19 cellular contexts compared by ENCODE assay signal in genomic region chr6:105804000-105804399, GRCh38.
DNase-seq lines count a peak whose midpoint lies in the region; ATAC-seq, FAIRE-seq and TF ChIP-seq lines count a peak whose summit lies in the region.
"Had no signal": no experiment of that assay in that cellular context is flagged by ENCODE, and none has a peak within 500 bp of the region (broad histone marks: within the 10 kb centered on the region; RNA-seq: fewer than 3 reads in every experiment).

No MANE protein-coding gene starts in this region.

- peaks cover 18% of the 10 kb centered on the region for H3K4me1 ChIP-seq in A549
- peaks cover 27% of the 10 kb centered on the region for H3K4me1 ChIP-seq in Loucy (ENCODE audit: insufficient read depth, low read length, poor library complexity, severe bottlenecking)
- peaks cover 37% of the 10 kb centered on the region for H3K4me1 ChIP-seq in osteoblast (ENCODE audit: insufficient read depth, low read length)

- H3K4me1 Mint-ChIP-seq in activated T-helper 1 cell treated with anti-CD3 and anti-CD28 coated beads, Interleukin-12 subunit alpha, Interleukin-12 subunit beta, Interleukin-2, Interleukin-4 antibody, amounts not matched to agents 30 ng/mL and 10 ng/mL and 1 ng/mL, durations not matched to agents 14 hours and 24 hours and 36 hours (ENCODE audit: low read depth) = peaks cover 46% of the 10 kb centered on the region

- ATAC-seq in A549 = no peak

- no peaks in the 10 kb centered on the region for H3K36me3 ChIP-seq in Loucy (ENCODE audit: insufficient read depth, low read length)
- H3K36me3 ChIP-seq in osteoblast (ENCODE audit: insufficient read depth, low read length) = no peaks in the 10 kb centered on the region
- H3K36me3 ChIP-seq: BLaER1 treated with 17β-estradiol and CSF1 and Interleukin-3, amounts not matched to agents 10 nM and 100 nM had no signal

- no peaks in the 10 kb centered on the region for H3F3A ChIP-seq in Loucy (ENCODE audit: low read depth)

- H2AFZ ChIP-seq in Loucy (ENCODE audit: low read length) (peak overlapping the region; percentile 47; the same call in 1 of the 2 replicates), osteoblast (ENCODE audit: low read length) (no peak overlapping the region)

- peaks cover 11% of the 10 kb centered on the region for H3K36me3 Mint-ChIP-seq in activated T-helper 1 cell treated with anti-CD3 and anti-CD28 coated beads, Interleukin-12 subunit alpha, Interleukin-12 subunit beta, Interleukin-2, Interleukin-4 antibody, amounts not matched to agents 30 ng/mL and 10 ng/mL and 1 ng/mL, durations not matched to agents 14 hours and 24 hours and 36 hours (ENCODE audit: low read depth)

- no peak for TF ChIP-seq POLR2A in A549 (IDR thresholded peaks at IDR 0.05; ENCODE audit: low read length)

- H3K4me2 ChIP-seq in A549 (no peak overlapping the region), Loucy (ENCODE audit: low read depth, low read length, poor library complexity, severe bottlenecking) (no peak overlapping the region), osteoblast (ENCODE audit: insufficient read depth, low read length) (peak overlapping the region; percentile 7)

- TF ChIP-seq CTCF in A549 (IDR thresholded peaks at IDR 0.05) = no peak
- no peak for TF ChIP-seq CTCF in Loucy (conservative IDR thresholded peaks at IDR 0.05; ENCODE audit: low read length)
- no peak for TF ChIP-seq CTCF in osteoblast (IDR thresholded peaks at IDR 0.05; ENCODE audit: extremely low read depth, low read depth, low read length)

- peaks cover 20% of the 10 kb centered on the region for H3K9me3 Mint-ChIP-seq in activated T-helper 1 cell treated with anti-CD3 and anti-CD28 coated beads, Interleukin-12 subunit alpha, Interleukin-12 subunit beta, Interleukin-2, Interleukin-4 antibody, amounts not matched to agents 30 ng/mL and 10 ng/mL and 1 ng/mL, durations not matched to agents 14 hours and 24 hours and 36 hours
- H3K9me3 Mint-ChIP-seq: CD8-positive, alpha-beta memory T cell had no signal

- peaks cover 21% of the 10 kb centered on the region; the same call in 2 of the 3 replicates for H3K9me3 ChIP-seq in A549
- no peaks in the 10 kb centered on the region for H3K9me3 ChIP-seq in Loucy (ENCODE audit: insufficient read depth, low read depth, low read length)
- no peaks in the 10 kb centered on the region for H3K9me3 ChIP-seq in osteoblast (ENCODE audit: low read depth, low read length)

- H4K20me1 ChIP-seq in Loucy (ENCODE audit: insufficient read depth, low read length, poor library complexity, severe bottlenecking) (no peaks in the 10 kb centered on the region), osteoblast (ENCODE audit: insufficient read depth, low read length) (no peaks in the 10 kb centered on the region)
- H4K20me1 ChIP-seq: BLaER1 treated with 17β-estradiol and CSF1 and Interleukin-3, amounts not matched to agents 10 nM and 100 nM had no signal

- H3K27me3 ChIP-seq in Loucy (ENCODE audit: insufficient read depth, low read length, poor library complexity, severe bottlenecking) = no peaks in the 10 kb centered on the region
- H3K27me3 ChIP-seq in osteoblast (ENCODE audit: insufficient read depth, low read length) = no peaks in the 10 kb centered on the region
- H3K27me3 ChIP-seq: BLaER1 treated with 17β-estradiol and CSF1 and Interleukin-3, amounts not matched to agents 10 nM and 100 nM had no signal

- POLR2A ChIA-PET in A549 (lab: Yijun Ruan, JAX) = no interaction called here

- WGBS in A549 (ENCODE audit: missing lambda C conversion rate) = 88% methylated on average over 1 of the region's 1 CpG

- intact Hi-C loops in activated T-helper 1 cell treated with anti-CD3 and anti-CD28 coated beads, Interleukin-12 subunit alpha, Interleukin-12 subunit beta, Interleukin-2, Interleukin-4 antibody, amounts not matched to agents 30 ng/mL and 10 ng/mL and 1 ng/mL, durations not matched to agents 14 hours and 24 hours and 36 hours (cut with micrococcal nuclease) = no loop called here

- TF ChIP-seq RAD21 in A549 (conservative IDR thresholded peaks at IDR 0.05 in 1 of 2, IDR thresholded peaks at IDR 0.05 in 1 of 2) = no peak

- FAIRE-seq in A549 (lab: Jason Lieb, UNC) = no peak
- FAIRE-seq: A204.1, RCC 7860 had no signal

- H3K79me2 ChIP-seq in Loucy (ENCODE audit: insufficient read depth, low read length) = no peaks in the 10 kb centered on the region
- H3K79me2 ChIP-seq in osteoblast (ENCODE audit: insufficient read depth, low read length) = no peaks in the 10 kb centered on the region

- no peaks in the 10 kb centered on the region for H3K9me2 ChIP-seq in Loucy (replicated peaks; ENCODE audit: low read depth, low read length)

- CTCF ChIA-PET in A549 (lab: Yijun Ruan, JAX) = no interaction called here

- H3K27ac Mint-ChIP-seq in activated T-helper 1 cell treated with anti-CD3 and anti-CD28 coated beads, Interleukin-12 subunit alpha, Interleukin-12 subunit beta, Interleukin-2, Interleukin-4 antibody, amounts not matched to agents 30 ng/mL and 10 ng/mL and 1 ng/mL, durations not matched to agents 14 hours and 24 hours and 36 hours = no peak overlapping the region
- H3K27ac Mint-ChIP-seq: CD8-positive, alpha-beta memory T cell had no signal

- DNase-seq in A549 (ENCODE audit: low read depth in 1 of 2, low spot score in 1 of 2) = no peak
- DNase-seq in epithelial cell of prostate (ENCODE audit: low read depth, low spot score) = no peak
- DNase-seq in osteoblast (ENCODE audit: insufficient read length, low spot score, missing footprints) = no peak
- DNase-seq in activated T-helper 1 cell treated with anti-CD3 and anti-CD28 coated beads, Interleukin-12 subunit alpha, Interleukin-12 subunit beta, Interleukin-2, Interleukin-4 antibody, amounts not matched to agents 30 ng/mL and 10 ng/mL and 1 ng/mL, durations not matched to agents 14 hours and 24 hours and 36 hours (ENCODE audit: low spot score) = no peak
- DNase-seq in COR-L47 (lab: John Stamatoyannopoulos, UW) = no peak
- DNase-seq in NCI-H69 (lab: John Stamatoyannopoulos, UW) = no peak
- no peak for DNase-seq in OCI-M2 (lab: John Stamatoyannopoulos, UW; ENCODE audit: unreplicated experiment)
- DNase-seq: CD8-positive, alpha-beta memory T cell; DND-41; KG1; NCI-H1417; NCI-H187 treated with DMSO at 0.1 percent for 48 hours; NCI-H2227 treated with DMSO at 0.1 percent for 48 hours; NCI-H524; Right ventricle myocardium superior had no signal

- no peaks in the 10 kb centered on the region for H3K27me3 Mint-ChIP-seq in activated T-helper 1 cell treated with anti-CD3 and anti-CD28 coated beads, Interleukin-12 subunit alpha, Interleukin-12 subunit beta, Interleukin-2, Interleukin-4 antibody, amounts not matched to agents 30 ng/mL and 10 ng/mL and 1 ng/mL, durations not matched to agents 14 hours and 24 hours and 36 hours (ENCODE audit: insufficient read depth)
- H3K27me3 Mint-ChIP-seq: CD8-positive, alpha-beta memory T cell had no signal

- peak overlapping the region; percentile 60 to 76; a peak in 3 of 6 replicates for H3K27ac ChIP-seq in A549
- peak overlapping the region; percentile 75 for H3K27ac ChIP-seq in epithelial cell of prostate
- H3K27ac ChIP-seq in osteoblast (ENCODE audit: low read depth, low read length) = peak overlapping the region; percentile 72
- H3K27ac ChIP-seq: BLaER1 treated with 17β-estradiol and CSF1 and Interleukin-3, amounts not matched to agents 10 nM and 100 nM had no signal

- H3K9ac ChIP-seq in Loucy (ENCODE audit: low read depth, low read length, poor library complexity, severe bottlenecking) = no peak overlapping the region
- H3K9ac ChIP-seq: BLaER1 treated with 17β-estradiol and CSF1 and Interleukin-3, amounts not matched to agents 10 nM and 100 nM had no signal

- no peak overlapping the region for H3K4me3 Mint-ChIP-seq in activated T-helper 1 cell treated with anti-CD3 and anti-CD28 coated beads, Interleukin-12 subunit alpha, Interleukin-12 subunit beta, Interleukin-2, Interleukin-4 antibody, amounts not matched to agents 30 ng/mL and 10 ng/mL and 1 ng/mL, durations not matched to agents 14 hours and 24 hours and 36 hours
- H3K4me3 Mint-ChIP-seq: CD8-positive, alpha-beta memory T cell had no signal

- no peak for TF ChIP-seq EP300 in A549 (IDR thresholded peaks at IDR 0.05)

- H3K4me3 ChIP-seq in A549 (no peak overlapping the region), Loucy (ENCODE audit: low read length, poor library complexity, severe bottlenecking) (no peak overlapping the region), osteoblast (ENCODE audit: insufficient read depth, low read length) (no peak overlapping the region)
- H3K4me3 ChIP-seq: BLaER1 treated with 17β-estradiol and CSF1 and Interleukin-3, amounts not matched to agents 10 nM and 100 nM had no signal

TF ChIP-seq in A549, 52 proteins besides CTCF, POLR2A, EP300 and RAD21 (continues in another document):
- TF ChIP-seq CBX2 (IDR thresholded peaks at IDR 0.05; ENCODE audit: borderline replicate concordance, low read depth) (no peak), SMC3 (IDR thresholded peaks at IDR 0.05) (no peak), MAZ (IDR thresholded peaks at IDR 0.05; ENCODE audit: borderline replicate concordance, low read depth, low read length) (no peak), ZSCAN20 (CRISPR knock-in tag; IDR thresholded peaks at IDR 0.05) (no peak), EHMT2 (IDR thresholded peaks at IDR 0.05; ENCODE audit: low read depth) (no peak), MYC (IDR thresholded peaks at IDR 0.05; ENCODE audit: borderline replicate concordance, low read length) (no peak), NPAS2 (CRISPR knock-in tag; IDR thresholded peaks at IDR 0.05; ENCODE audit: borderline replicate concordance) (no peak), ZNF302 (CRISPR knock-in tag; IDR thresholded peaks at IDR 0.05) (no peak), JUNB (IDR thresholded peaks at IDR 0.05) (no peak), HOXB13 (CRISPR knock-in tag; IDR thresholded peaks at IDR 0.05; ENCODE audit: low read depth) (no peak)
- TF ChIP-seq, protein P1, sequence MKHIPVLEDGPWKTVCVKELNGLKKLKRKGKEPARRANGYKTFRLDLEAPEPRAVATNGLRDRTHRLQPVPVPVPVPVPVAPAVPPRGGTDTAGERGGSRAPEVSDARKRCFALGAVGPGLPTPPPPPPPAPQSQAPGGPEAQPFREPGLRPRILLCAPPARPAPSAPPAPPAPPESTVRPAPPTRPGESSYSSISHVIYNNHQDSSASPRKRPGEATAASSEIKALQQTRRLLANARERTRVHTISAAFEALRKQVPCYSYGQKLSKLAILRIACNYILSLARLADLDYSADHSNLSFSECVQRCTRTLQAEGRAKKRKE (CRISPR knock-in tag; IDR thresholded peaks at IDR 0.05; ENCODE audit: low read depth) = no peak
- TF ChIP-seq, protein P2, sequence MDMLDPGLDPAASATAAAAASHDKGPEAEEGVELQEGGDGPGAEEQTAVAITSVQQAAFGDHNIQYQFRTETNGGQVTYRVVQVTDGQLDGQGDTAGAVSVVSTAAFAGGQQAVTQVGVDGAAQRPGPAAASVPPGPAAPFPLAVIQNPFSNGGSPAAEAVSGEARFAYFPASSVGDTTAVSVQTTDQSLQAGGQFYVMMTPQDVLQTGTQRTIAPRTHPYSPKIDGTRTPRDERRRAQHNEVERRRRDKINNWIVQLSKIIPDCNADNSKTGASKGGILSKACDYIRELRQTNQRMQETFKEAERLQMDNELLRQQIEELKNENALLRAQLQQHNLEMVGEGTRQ (IDR thresholded peaks at IDR 0.05) = no peak
